17 cellular contexts compared by ENCODE assay signal in genomic region chr13:79530270-79530669, GRCh38. TPM values are rescaled to one million over a fixed set of nuclear protein-coding genes. Genes with fewer than 3 reads are reported as not detected.
DNase-seq lines count a peak whose midpoint lies in the region; ATAC-seq and TF ChIP-seq lines count a peak whose summit lies in the region.
"Had no signal": no experiment of that assay in that cellular context is flagged by ENCODE, and none has a peak within 500 bp of the region (broad histone marks: within the 10 kb centered on the region; RNA-seq: fewer than 3 reads in every experiment).

No MANE protein-coding gene starts in this region.

- H3K4me3 Mint-ChIP-seq in natural killer cell treated with Interleukin-12 subunit alpha and Interleukin-12 subunit beta and Interleukin-15 and Interleukin-18, amount 100 ng/mL, for 72 hours, result no peak overlapping the region
- no peak overlapping the region for H3K4me3 Mint-ChIP-seq in natural killer cell
- H3K4me3 Mint-ChIP-seq: CD4-positive, CD25-positive, alpha-beta regulatory T cell had no signal

- no peaks in the 10 kb centered on the region for H3K9me3 ChIP-seq in right atrium auricular region
- H3K9me3 ChIP-seq in MG63, result no peaks in the 10 kb centered on the region

- intact Hi-C loops in natural killer cell (cut with micrococcal nuclease), result no loop called here

- DNase-seq in natural killer cell treated with Interleukin-12 subunit alpha and Interleukin-12 subunit beta and Interleukin-15 and Interleukin-18, amount 100 ng/mL, for 72 hours (ENCODE audit: low spot score), result no peak
- DNase-seq in natural killer cell (no peak), midbrain (lab: John Stamatoyannopoulos, UW) (peak; percentile 74), GM19240 (ENCODE audit: insufficient read length, low spot score) (no peak), right atrium auricular region (ENCODE audit: low spot score) (no peak), MG63 (no peak)
- DNase-seq: AML-193; CD4-positive, CD25-positive, alpha-beta regulatory T cell; DMS53; HCEC 1CT; NCI-H1105 treated with DMSO at 0.1 percent for 48 hours; NCI-H187 treated with DMSO at 0.1 percent for 48 hours; NCI-H2171; NCI-H774 had no signal

- H3K4me1 ChIP-seq in right atrium auricular region, result peaks cover 0 to 34% of the 10 kb centered on the region in 2 donors

- no peak overlapping the region for H3K4me3 ChIP-seq in right atrium auricular region
- H3K4me3 ChIP-seq in MG63, result no peak overlapping the region
- H3K4me3 ChIP-seq: K562 had no signal

- H3K27me3 ChIP-seq in right atrium auricular region, result no peaks in the 10 kb centered on the region
- H3K27me3 ChIP-seq in MG63, result no peaks in the 10 kb centered on the region

- no peaks in the 10 kb centered on the region for H3K27me3 Mint-ChIP-seq in natural killer cell treated with Interleukin-12 subunit alpha and Interleukin-12 subunit beta and Interleukin-15 and Interleukin-18, amount 100 ng/mL, for 72 hours
- H3K27me3 Mint-ChIP-seq in natural killer cell (ENCODE audit: low read depth in 2 of 2), result peaks cover 2 to 8% of the 10 kb centered on the region in 2 donors
- H3K27me3 Mint-ChIP-seq: CD4-positive, CD25-positive, alpha-beta regulatory T cell had no signal

- TF ChIP-seq CTCF in natural killer cell (IDR thresholded peaks at IDR 0.05) (no peak), right atrium auricular region (IDR thresholded peaks at IDR 0.05) (no peak)

- H3K36me3 ChIP-seq in right atrium auricular region (no peaks in the 10 kb centered on the region), MG63 (no peaks in the 10 kb centered on the region; the same call in 1 of the 2 replicates)

- peaks cover 25 to 34% of the 10 kb centered on the region in 2 donors for H3K4me1 Mint-ChIP-seq in natural killer cell treated with Interleukin-12 subunit alpha and Interleukin-12 subunit beta and Interleukin-15 and Interleukin-18, amount 100 ng/mL, for 72 hours (ENCODE audit: low read depth in 2 of 2)
- peaks cover 14 to 15% of the 10 kb centered on the region in 2 donors for H3K4me1 Mint-ChIP-seq in natural killer cell

- no peaks in the 10 kb centered on the region for H3K9me3 Mint-ChIP-seq in natural killer cell treated with Interleukin-12 subunit alpha and Interleukin-12 subunit beta and Interleukin-15 and Interleukin-18, amount 100 ng/mL, for 72 hours
- H3K9me3 Mint-ChIP-seq in natural killer cell, result no peaks in the 10 kb centered on the region
- H3K9me3 Mint-ChIP-seq: CD4-positive, CD25-positive, alpha-beta regulatory T cell had no signal

- H3K27ac ChIP-seq in cingulate gyrus (ENCODE audit: low read depth, low read length) (peak overlapping the region; percentile 56), right atrium auricular region (no peak overlapping the region)

- ATAC-seq in natural killer cell treated with Interleukin-12 subunit alpha and Interleukin-12 subunit beta and Interleukin-15 and Interleukin-18, amount 100 ng/mL, for 72 hours, result no peak
- ATAC-seq in natural killer cell (no peak), HG03521 (IDR thresholded peaks at IDR 0.05; ENCODE audit: unreplicated experiment) (no peak)
- ATAC-seq: K562 had no signal

- H3K36me3 Mint-ChIP-seq in natural killer cell treated with Interleukin-12 subunit alpha and Interleukin-12 subunit beta and Interleukin-15 and Interleukin-18, amount 100 ng/mL, for 72 hours, result peaks cover 23% of the 10 kb centered on the region
- no peaks in the 10 kb centered on the region for H3K36me3 Mint-ChIP-seq in natural killer cell

- H3K27ac Mint-ChIP-seq in natural killer cell treated with Interleukin-12 subunit alpha and Interleukin-12 subunit beta and Interleukin-15 and Interleukin-18, amount 100 ng/mL, for 72 hours, result peak overlapping the region; percentile 5 to 16
- no peak overlapping the region for H3K27ac Mint-ChIP-seq in natural killer cell

RNA-seq across cellular contexts. Expression of gene NDFIP2, which starts 49.3 kb away (rescaled TPM):
- total RNA-seq in natural killer cell treated with Interleukin-12 subunit alpha and Interleukin-12 subunit beta and Interleukin-15 and Interleukin-18, amount 100 ng/mL, for 72 hours, result 100 to 1,000 TPM in 1 of 2 donors, 10 to 100 TPM in 1; 54.1 to 110 TPM
- total RNA-seq in natural killer cell (1 to 10 TPM; 2.6 to 9.6 (median 3.6) TPM), right atrium auricular region (10 to 100 TPM; 27.8 to 29.0 TPM)
- 27.3 and 45.9 TPM in 2 replicates for total RNA-seq in MG63 (2014; rRNA removed; shearing (Covaris generic); ENCODE audit: low replicate concordance)

Comparison
In these comparisons a context has a peak if more than half of its experiments do, and no peak if none do; other contexts are left out.
1. H3K27ac Mint-ChIP-seq: peak in natural killer cell treated with Interleukin-12 subunit alpha and Interleukin-12 subunit beta and Interleukin-15 and Interleukin-18, amount 100 ng/mL, for 72 hours (2 of 2); none in natural killer cell (0 of 2).